22 cellular contexts compared by ENCODE assay signal in the genomic region with DNA sequence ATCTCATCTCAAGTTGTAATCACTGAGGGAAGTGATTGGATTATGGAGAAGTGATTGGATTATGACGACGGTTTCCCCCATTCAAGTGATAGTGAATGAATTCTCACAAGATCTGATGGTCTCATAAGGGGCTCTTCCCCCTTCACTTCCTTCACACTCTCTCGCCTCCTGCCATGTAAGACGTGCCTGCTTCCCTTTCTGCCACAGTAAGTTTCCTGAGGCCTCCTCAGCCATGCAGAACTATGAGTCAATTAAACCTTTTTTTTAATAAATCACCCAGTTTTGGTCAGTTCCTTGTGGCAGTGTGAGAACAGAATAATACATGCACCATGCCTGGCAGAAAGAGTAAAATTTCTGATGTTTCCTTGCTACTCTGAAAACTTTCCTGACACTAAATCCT. TPM values are rescaled to one million over a fixed set of nuclear protein-coding genes. Genes with fewer than 3 reads are reported as not detected.
DNase-seq lines count a peak whose midpoint lies in the region; ATAC-seq and TF ChIP-seq lines count a peak whose summit lies in the region.
"Had no signal": no experiment of that assay in that cellular context is flagged by ENCODE, and none has a peak within 500 bp of the region (broad histone marks: within the 10 kb centered on the region; RNA-seq: fewer than 3 reads in every experiment).

No MANE protein-coding gene starts in this region.

- peaks cover 26% of the 10 kb centered on the region for H3F3A ChIP-seq in smooth muscle cell (ENCODE audit: low read depth)

- no peak overlapping the region for H2AFZ ChIP-seq in smooth muscle cell (ENCODE audit: low read depth)
- H2AFZ ChIP-seq: neural progenitor cell had no signal

- H3K36me3 Mint-ChIP-seq in activated T-cell treated with anti-CD3 and anti-CD28 coated beads, Interleukin-2, amount 50 U/mL, for 24 hours (ENCODE audit: low read depth) = peaks cover 93% of the 10 kb centered on the region
- peaks cover 97% of the 10 kb centered on the region for H3K36me3 Mint-ChIP-seq in effector memory CD8-positive, alpha-beta T cell (ENCODE audit: insufficient read depth)

- H3K4me3 Mint-ChIP-seq in activated T-cell treated with anti-CD3 and anti-CD28 coated beads, Interleukin-2, amount 50 U/mL, for 24 hours = no peak overlapping the region
- H3K4me3 Mint-ChIP-seq in effector memory CD8-positive, alpha-beta T cell = no peak overlapping the region
- H3K4me3 Mint-ChIP-seq: neural progenitor cell had no signal

- H3K4me1 ChIP-seq in smooth muscle cell (ENCODE audit: low read depth) = no peaks in the 10 kb centered on the region
- H3K4me1 ChIP-seq: A549, BE2C, neural progenitor cell, suprapubic skin, uterus had no signal

- no peak overlapping the region for H3K4me3 ChIP-seq in smooth muscle cell
- H3K4me3 ChIP-seq: A549, gastroesophageal sphincter, neural progenitor cell, suprapubic skin, uterus had no signal

- H3K9me3 ChIP-seq in smooth muscle cell (replicated peaks; ENCODE audit: low read depth) = no peaks in the 10 kb centered on the region
- H3K9me3 ChIP-seq: A549, BE2C, gastroesophageal sphincter, suprapubic skin, uterus had no signal

- no peak overlapping the region for H3K9ac ChIP-seq in smooth muscle cell (ENCODE audit: low read depth)
- H3K9ac ChIP-seq: neural progenitor cell had no signal

- peak overlapping the region; percentile 66 for H3K27ac Mint-ChIP-seq in activated T-cell treated with anti-CD3 and anti-CD28 coated beads, Interleukin-2, amount 50 U/mL, for 24 hours
- peak overlapping the region; percentile 6 to 22 for H3K27ac Mint-ChIP-seq in effector memory CD8-positive, alpha-beta T cell
- H3K27ac Mint-ChIP-seq: neural progenitor cell had no signal

- no peak for ATAC-seq in effector memory CD8-positive, alpha-beta T cell (replicated peaks)
- no peak for ATAC-seq in GM18861 (IDR thresholded peaks at IDR 0.05; ENCODE audit: unreplicated experiment)
- ATAC-seq: A549, esophagus mucosa, gastroesophageal sphincter had no signal

- H3K4me2 ChIP-seq in smooth muscle cell = no peak overlapping the region
- H3K4me2 ChIP-seq: A549, neural progenitor cell had no signal

- H3K36me3 ChIP-seq in smooth muscle cell (ENCODE audit: low read depth) = peaks cover 39% of the 10 kb centered on the region
- H3K36me3 ChIP-seq: BE2C, uterus had no signal

- H3K27ac ChIP-seq in smooth muscle cell (ENCODE audit: low read depth) = peak overlapping the region; percentile 0
- H3K27ac ChIP-seq: A549, gastroesophageal sphincter, neural progenitor cell, suprapubic skin, uterus had no signal

- no peaks in the 10 kb centered on the region for H3K27me3 Mint-ChIP-seq in activated T-cell treated with anti-CD3 and anti-CD28 coated beads, Interleukin-2, amount 50 U/mL, for 24 hours
- H3K27me3 Mint-ChIP-seq in effector memory CD8-positive, alpha-beta T cell = no peaks in the 10 kb centered on the region

- peaks cover 100% of the 10 kb centered on the region for H3K79me2 ChIP-seq in smooth muscle cell (ENCODE audit: low read depth)

- H4K20me1 ChIP-seq in smooth muscle cell (ENCODE audit: low read depth) = peaks cover 100% of the 10 kb centered on the region

- TF ChIP-seq CTCF in smooth muscle cell (IDR thresholded peaks at IDR 0.05; ENCODE audit: borderline replicate concordance, insufficient read depth, poor library complexity, severe bottlenecking) (no peak), GM10248 (IDR thresholded peaks at IDR 0.05; ENCODE audit: control extremely low read depth, extremely low read depth, low read depth, missing control alignments) (no peak)

- POLR2A ChIA-PET in GM10248 (lab: Yijun Ruan, JAX) = interaction anchor here (0.7 kb wide), 2 partner anchors 9 to 67 kb away, joined by 3 to 5 read pairs; no protein-coding TSS in a partner anchor

- H3K4me1 Mint-ChIP-seq in activated T-cell treated with anti-CD3 and anti-CD28 coated beads, Interleukin-2, amount 50 U/mL, for 24 hours (ENCODE audit: low read depth) = peaks cover 24% of the 10 kb centered on the region
- peaks cover 7 to 44% of the 10 kb centered on the region in 2 donors for H3K4me1 Mint-ChIP-seq in effector memory CD8-positive, alpha-beta T cell (ENCODE audit: low read depth in 2 of 2)
- H3K4me1 Mint-ChIP-seq: neural progenitor cell had no signal

- no peak for DNase-seq in activated T-cell treated with anti-CD3 and anti-CD28 coated beads, Interleukin-2, amount 50 U/mL, for 24 hours
- DNase-seq in activated T-cell treated with anti-CD3 and anti-CD28 coated beads for 4 hours = no peak
- DNase-seq in MV-4-11 (lab: John Stamatoyannopoulos, UW) = peak; percentile 17
- DNase-seq in effector memory CD8-positive, alpha-beta T cell = no peak
- no peak for DNase-seq in smooth muscle cell (lab: John Stamatoyannopoulos, UW; ENCODE audit: unreplicated experiment)
- DNase-seq in NCI-H510A (lab: John Stamatoyannopoulos, UW) = no peak
- DNase-seq in GM10248 (ENCODE audit: extremely low spot score) = no peak
- DNase-seq: activated CD8-positive, alpha-beta memory T cell treated with anti-CD3 and anti-CD28 coated beads, Interleukin-2, amount 50 U/mL, for 4 hours; BE2C; cerebellar nuclear complex; DMS 273 treated with DMSO at 0.1 percent for 48 hours; NCI-H1436 treated with DMSO at 0.1 percent for 48 hours; NCI-H2171; NCI-H526; stimulated activated CD4-positive, alpha-beta T cell treated with anti-CD3 and anti-CD28 coated beads, Interleukin-12 subunit alpha, Interleukin-12 subunit beta, amount 100 ng/mL, for 4 hours; uterus had no signal

- H3K9me3 Mint-ChIP-seq in activated T-cell treated with anti-CD3 and anti-CD28 coated beads, Interleukin-2, amount 50 U/mL, for 24 hours = no peaks in the 10 kb centered on the region
- no peaks in the 10 kb centered on the region for H3K9me3 Mint-ChIP-seq in effector memory CD8-positive, alpha-beta T cell
- H3K9me3 Mint-ChIP-seq: neural progenitor cell had no signal

- no peaks in the 10 kb centered on the region for H3K27me3 ChIP-seq in smooth muscle cell (ENCODE audit: low read depth)
- H3K27me3 ChIP-seq: BE2C, gastroesophageal sphincter, neural progenitor cell, suprapubic skin, uterus had no signal

- CTCF ChIA-PET in GM10248 (lab: Yijun Ruan, JAX) = interaction anchor here (0.6 to 1.5 kb wide), 3 partner anchors 14 to 120 kb away, joined by 3 read pairs; no protein-coding TSS in a partner anchor

- WGBS in smooth muscle cell (ENCODE audit: low lambda C conversion rate) = 93% methylated on average over 4 of the region's 4 CpGs

RNA-seq across cellular contexts. Expression of a gene that starts 36.6 kb away (rescaled TPM):
- 3.2 and 5.7 TPM in 2 replicates for total RNA-seq in smooth muscle cell
- polyA plus RNA-seq in smooth muscle cell = 8.4 and 12.8 TPM in 2 replicates

RNA-seq across cellular contexts. Expression of a gene that starts 37.1 kb away (rescaled TPM):
- 250 and 255 TPM in 2 replicates for total RNA-seq in smooth muscle cell
- 359 and 361 TPM in 2 replicates for polyA plus RNA-seq in smooth muscle cell
